In genomic region chr19:19181614-19182013, GRCh38 we compare ENCODE assay signal across 17 cellular contexts. TPM values are rescaled to one million over a fixed set of nuclear protein-coding genes. Genes with fewer than 3 reads are reported as not detected.
DNase-seq lines count a peak whose midpoint lies in the region; ATAC-seq and TF ChIP-seq lines count a peak whose summit lies in the region.
"Had no signal": no experiment of that assay in that cellular context is flagged by ENCODE, and none has a peak within 500 bp of the region (broad histone marks: within the 10 kb centered on the region; RNA-seq: fewer than 3 reads in every experiment).

No MANE protein-coding gene starts in this region.

- H3K27me3 ChIP-seq in neutrophil (no peaks in the 10 kb centered on the region), aorta (ENCODE audit: control insufficient read depth in 1 of 2, insufficient read depth in 2 of 2, low read length in 1 of 2) (no peaks in the 10 kb centered on the region), smooth muscle cell (ENCODE audit: low read depth) (no peaks in the 10 kb centered on the region)
- H3K27me3 ChIP-seq: BLaER1 treated with 17β-estradiol and CSF1 and Interleukin-3, amounts not matched to agents 10 nM and 100 nM had no signal

- no peaks in the 10 kb centered on the region for H3K27me3 Mint-ChIP-seq in activated naive CD8-positive, alpha-beta T cell treated with anti-CD3 and anti-CD28 coated beads, Interleukin-2, amount 10 ng/mL, durations not matched to agents 7 days and 5 days
- no peaks in the 10 kb centered on the region for H3K27me3 Mint-ChIP-seq in activated naive CD8-positive, alpha-beta T cell treated with anti-CD3 and anti-CD28 coated beads, Interleukin-2, amount 50 U/mL, for 24 hours
- H3K27me3 Mint-ChIP-seq: CD4-positive, CD25-positive, alpha-beta regulatory T cell had no signal

- H3K27ac ChIP-seq in neutrophil (peak overlapping the region; percentile 88), aorta (ENCODE audit: low read depth in 1 of 2, low read length in 2 of 2) (no peak overlapping the region), smooth muscle cell (ENCODE audit: low read depth) (no peak overlapping the region)
- H3K27ac ChIP-seq: BLaER1 treated with 17β-estradiol and CSF1 and Interleukin-3, amounts not matched to agents 10 nM and 100 nM had no signal

- H2AFZ ChIP-seq in smooth muscle cell (ENCODE audit: low read depth), result no peak overlapping the region

- H3K4me3 Mint-ChIP-seq in activated naive CD8-positive, alpha-beta T cell treated with anti-CD3 and anti-CD28 coated beads, Interleukin-2, amount 10 ng/mL, durations not matched to agents 7 days and 5 days, result no peak overlapping the region
- H3K4me3 Mint-ChIP-seq in activated naive CD8-positive, alpha-beta T cell treated with anti-CD3 and anti-CD28 coated beads, Interleukin-2, amount 50 U/mL, for 24 hours, result no peak overlapping the region
- H3K4me3 Mint-ChIP-seq: CD4-positive, CD25-positive, alpha-beta regulatory T cell had no signal

- no peak for DNase-seq in activated naive CD8-positive, alpha-beta T cell treated with anti-CD3 and anti-CD28 coated beads, Interleukin-2, amount 10 ng/mL, durations not matched to agents 7 days and 5 days
- no peak for DNase-seq in activated naive CD8-positive, alpha-beta T cell treated with anti-CD3 and anti-CD28 coated beads, Interleukin-2, amount 50 U/mL, for 24 hours
- DNase-seq in SKM-1 (lab: John Stamatoyannopoulos, UW; ENCODE audit: unreplicated experiment) (peak; percentile 59), aorta (no peak), smooth muscle cell (lab: John Stamatoyannopoulos, UW; ENCODE audit: unreplicated experiment) (no peak), COR-L47 (lab: John Stamatoyannopoulos, UW) (no peak), omental fat pad (ENCODE audit: low spot score) (no peak)
- DNase-seq: ACHN; Calu3; CD4-positive, CD25-positive, alpha-beta regulatory T cell; DMS 273 treated with DMSO at 0.1 percent for 48 hours had no signal

- H3K36me3 Mint-ChIP-seq in activated naive CD8-positive, alpha-beta T cell treated with anti-CD3 and anti-CD28 coated beads, Interleukin-2, amount 10 ng/mL, durations not matched to agents 7 days and 5 days, result peaks cover 22% of the 10 kb centered on the region
- peaks cover 15% of the 10 kb centered on the region for H3K36me3 Mint-ChIP-seq in activated naive CD8-positive, alpha-beta T cell treated with anti-CD3 and anti-CD28 coated beads, Interleukin-2, amount 50 U/mL, for 24 hours (ENCODE audit: low read depth)

- H3K9ac ChIP-seq in smooth muscle cell (ENCODE audit: low read depth), result no peak overlapping the region
- H3K9ac ChIP-seq: BLaER1 treated with 17β-estradiol and CSF1 and Interleukin-3, amounts not matched to agents 10 nM and 100 nM had no signal

- H3K36me3 ChIP-seq in neutrophil (peaks cover 72% of the 10 kb centered on the region), aorta (ENCODE audit: control insufficient read depth in 1 of 2, insufficient read depth in 2 of 2, low read length in 1 of 2) (peaks cover 3 to 5% of the 10 kb centered on the region in 2 donors), smooth muscle cell (ENCODE audit: low read depth) (no peaks in the 10 kb centered on the region)

- H3K4me3 ChIP-seq in neutrophil (ENCODE audit: low read depth in 1 of 2, low read length in 1 of 2), result peak overlapping the region in 1 of 2 experiments; percentile 35
- no peak overlapping the region for H3K4me3 ChIP-seq in aorta (ENCODE audit: low read length in 2 of 2)
- no peak overlapping the region for H3K4me3 ChIP-seq in smooth muscle cell
- H3K4me3 ChIP-seq: BLaER1 treated with 17β-estradiol and CSF1 and Interleukin-3, amounts not matched to agents 10 nM and 100 nM; HAP-1 had no signal

- POLR2A ChIA-PET in activated naive CD8-positive, alpha-beta T cell treated with anti-CD3 and anti-CD28 coated beads, Interleukin-2, amount 10 ng/mL, durations not matched to agents 7 days and 5 days (lab: Charles Lee), result no interaction called here

- no peaks in the 10 kb centered on the region for H3F3A ChIP-seq in smooth muscle cell (ENCODE audit: low read depth)

- no peaks in the 10 kb centered on the region for H3K9me3 ChIP-seq in neutrophil
- no peaks in the 10 kb centered on the region for H3K9me3 ChIP-seq in aorta (ENCODE audit: control insufficient read depth, low read length)
- H3K9me3 ChIP-seq in smooth muscle cell (replicated peaks; ENCODE audit: low read depth), result no peaks in the 10 kb centered on the region
- H3K9me3 ChIP-seq: HAP-1 had no signal

- peak overlapping the region; percentile 57 for H3K27ac Mint-ChIP-seq in activated naive CD8-positive, alpha-beta T cell treated with anti-CD3 and anti-CD28 coated beads, Interleukin-2, amount 10 ng/mL, durations not matched to agents 7 days and 5 days
- no peak overlapping the region for H3K27ac Mint-ChIP-seq in activated naive CD8-positive, alpha-beta T cell treated with anti-CD3 and anti-CD28 coated beads, Interleukin-2, amount 50 U/mL, for 24 hours

- no peak for TF ChIP-seq CTCF in neutrophil (IDR thresholded peaks at IDR 0.05)
- no peak for TF ChIP-seq CTCF in smooth muscle cell (IDR thresholded peaks at IDR 0.05; ENCODE audit: borderline replicate concordance, insufficient read depth, poor library complexity, severe bottlenecking)
- TF ChIP-seq CTCF in omental fat pad (IDR thresholded peaks at IDR 0.05), result no peak

- H3K79me2 ChIP-seq in smooth muscle cell (ENCODE audit: low read depth), result no peaks in the 10 kb centered on the region

- 56 to 86% methylated on average over 8 of the region's 8 CpGs for WGBS in aorta, 2 donors
- WGBS in smooth muscle cell (ENCODE audit: low lambda C conversion rate), result 98% methylated on average over 8 of the region's 8 CpGs

- H3K4me1 ChIP-seq in neutrophil (ENCODE audit: control insufficient read depth in 1 of 2, insufficient read depth in 1 of 2, low read depth in 1 of 2, low read length in 1 of 2) (peaks cover 56 to 68% of the 10 kb centered on the region in 2 experiments), aorta (ENCODE audit: control insufficient read depth in 1 of 2, insufficient read depth in 2 of 2, low read length in 2 of 2) (no peaks in the 10 kb centered on the region), smooth muscle cell (ENCODE audit: low read depth) (no peaks in the 10 kb centered on the region)
- H3K4me1 ChIP-seq: HAP-1 had no signal

- peaks cover 7% of the 10 kb centered on the region for H3K4me1 Mint-ChIP-seq in activated naive CD8-positive, alpha-beta T cell treated with anti-CD3 and anti-CD28 coated beads, Interleukin-2, amount 10 ng/mL, durations not matched to agents 7 days and 5 days
- peaks cover 7% of the 10 kb centered on the region for H3K4me1 Mint-ChIP-seq in activated naive CD8-positive, alpha-beta T cell treated with anti-CD3 and anti-CD28 coated beads, Interleukin-2, amount 50 U/mL, for 24 hours

- intact Hi-C loops in aorta (cut with DNase I), result no loop called here

- H3K9me3 Mint-ChIP-seq in activated naive CD8-positive, alpha-beta T cell treated with anti-CD3 and anti-CD28 coated beads, Interleukin-2, amount 10 ng/mL, durations not matched to agents 7 days and 5 days, result no peaks in the 10 kb centered on the region
- H3K9me3 Mint-ChIP-seq in activated naive CD8-positive, alpha-beta T cell treated with anti-CD3 and anti-CD28 coated beads, Interleukin-2, amount 50 U/mL, for 24 hours, result no peaks in the 10 kb centered on the region
- H3K9me3 Mint-ChIP-seq: CD4-positive, CD25-positive, alpha-beta regulatory T cell had no signal

- H4K20me1 ChIP-seq in smooth muscle cell (ENCODE audit: low read depth), result no peaks in the 10 kb centered on the region

- no peak overlapping the region for H3K4me2 ChIP-seq in smooth muscle cell
- H3K4me2 ChIP-seq: BLaER1 treated with 17β-estradiol and CSF1 and Interleukin-3, amounts not matched to agents 10 nM and 100 nM had no signal

- no peak for ATAC-seq in activated naive CD8-positive, alpha-beta T cell treated with anti-CD3 and anti-CD28 coated beads, Interleukin-2, amount 10 ng/mL, durations not matched to agents 7 days and 5 days (ENCODE audit: low read depth)
- ATAC-seq in activated naive CD8-positive, alpha-beta T cell treated with anti-CD3 and anti-CD28 coated beads, Interleukin-2, amount 50 U/mL, for 24 hours, result no peak
- peak; percentile 53 for ATAC-seq in aorta (ENCODE audit: low FRiP score)
- ATAC-seq in omental fat pad (ENCODE audit: low FRiP score), result no peak
- ATAC-seq: HepG2 had no signal

RNA-seq across cellular contexts. Expression of gene BORCS8, which starts 10.3 kb away (rescaled TPM):
- 10 to 100 TPM; 31.9 to 32.4 TPM for total RNA-seq in activated naive CD8-positive, alpha-beta T cell treated with anti-CD3 and anti-CD28 coated beads, Interleukin-2, amount 10 ng/mL, durations not matched to agents 7 days and 5 days
- 10 to 100 TPM; 27.1 to 28.2 TPM for total RNA-seq in aorta
- 10 to 100 TPM; 14.4 to 47.9 TPM for polyA plus RNA-seq in aorta
- total RNA-seq in smooth muscle cell, result 6.6 and 10.0 TPM in 2 replicates
- 15.7 and 25.9 TPM in 2 replicates for polyA plus RNA-seq in smooth muscle cell
- total RNA-seq in omental fat pad, result 10 to 100 TPM; 16.8 to 29.8 (median 19.9) TPM

RNA-seq across cellular contexts. Expression of gene RFXANK, which starts 10.4 kb away (rescaled TPM):
- 10 to 100 TPM; 87.0 to 94.4 TPM for total RNA-seq in activated naive CD8-positive, alpha-beta T cell treated with anti-CD3 and anti-CD28 coated beads, Interleukin-2, amount 10 ng/mL, durations not matched to agents 7 days and 5 days
- total RNA-seq in aorta, result 10 to 100 TPM; 33.1 to 44.0 TPM
- 100 to 1,000 TPM in 1 of 2 donors, 10 to 100 TPM in 1; 42.3 to 199 TPM for polyA plus RNA-seq in aorta
- 47.5 and 59.6 TPM in 2 replicates for total RNA-seq in smooth muscle cell
- polyA plus RNA-seq in smooth muscle cell, result 93.5 and 94.8 TPM in 2 replicates
- 10 to 100 TPM; 31.2 to 46.8 (median 42.3) TPM for total RNA-seq in omental fat pad

RNA-seq across cellular contexts. Expression of gene MEF2B, which starts 11.6 kb away (rescaled TPM):
- total RNA-seq in activated naive CD8-positive, alpha-beta T cell treated with anti-CD3 and anti-CD28 coated beads, Interleukin-2, amount 10 ng/mL, durations not matched to agents 7 days and 5 days, result 1 to 10 TPM; 5.2 TPM
- total RNA-seq in aorta, result 1 to 10 TPM; 1.6 to 2.4 TPM
- 1 to 10 TPM in 1 of 2 donors, not detected in 1; 1.8 TPM for polyA plus RNA-seq in aorta
- 0.40 TPM in 1 of 2 replicates, not detected in the other for total RNA-seq in smooth muscle cell
- polyA plus RNA-seq in smooth muscle cell, result 2.9 and 4.4 TPM in 2 replicates
- total RNA-seq in omental fat pad, result under 1 TPM in 1 of 4 donors, not detected in 3; 0.28 TPM
- total RNA-seq: A172 had no signal

RNA-seq across cellular contexts. Expression of gene NR2C2AP, which starts 21.6 kb away (rescaled TPM):
- 10 to 100 TPM; 29.1 to 32.9 TPM for total RNA-seq in activated naive CD8-positive, alpha-beta T cell treated with anti-CD3 and anti-CD28 coated beads, Interleukin-2, amount 10 ng/mL, durations not matched to agents 7 days and 5 days
- total RNA-seq in aorta (10 to 100 TPM in 1 of 2 donors, 1 to 10 TPM in 1; 9.8 to 11.9 TPM), smooth muscle cell (3.2 and 6.9 TPM in 2 replicates), omental fat pad (10 to 100 TPM in 3 of 4 donors, 1 to 10 TPM in 1; 7.9 to 22.9 (median 15.7) TPM)
- polyA plus RNA-seq in aorta (10 to 100 TPM; 12.8 to 21.8 TPM), smooth muscle cell (10.5 and 14.5 TPM in 2 replicates)

RNA-seq across cellular contexts. Expression of gene NCAN, which starts 30.1 kb away (rescaled TPM):
- not detected for total RNA-seq in activated naive CD8-positive, alpha-beta T cell treated with anti-CD3 and anti-CD28 coated beads, Interleukin-2, amount 10 ng/mL, durations not matched to agents 7 days and 5 days
- total RNA-seq in aorta (not detected), smooth muscle cell (0.09 TPM in 1 of 2 replicates, not detected in the other), omental fat pad (not detected)
- polyA plus RNA-seq in aorta (not detected), smooth muscle cell (not detected in 2 replicates)
- total RNA-seq: A172; Calu3; CD4-positive, CD25-positive, alpha-beta regulatory T cell; Daoy; HepG2 had no signal
- polyA plus RNA-seq: CD4-positive, CD25-positive, alpha-beta regulatory T cell; HepG2 had no signal
